In the genomic region with DNA sequence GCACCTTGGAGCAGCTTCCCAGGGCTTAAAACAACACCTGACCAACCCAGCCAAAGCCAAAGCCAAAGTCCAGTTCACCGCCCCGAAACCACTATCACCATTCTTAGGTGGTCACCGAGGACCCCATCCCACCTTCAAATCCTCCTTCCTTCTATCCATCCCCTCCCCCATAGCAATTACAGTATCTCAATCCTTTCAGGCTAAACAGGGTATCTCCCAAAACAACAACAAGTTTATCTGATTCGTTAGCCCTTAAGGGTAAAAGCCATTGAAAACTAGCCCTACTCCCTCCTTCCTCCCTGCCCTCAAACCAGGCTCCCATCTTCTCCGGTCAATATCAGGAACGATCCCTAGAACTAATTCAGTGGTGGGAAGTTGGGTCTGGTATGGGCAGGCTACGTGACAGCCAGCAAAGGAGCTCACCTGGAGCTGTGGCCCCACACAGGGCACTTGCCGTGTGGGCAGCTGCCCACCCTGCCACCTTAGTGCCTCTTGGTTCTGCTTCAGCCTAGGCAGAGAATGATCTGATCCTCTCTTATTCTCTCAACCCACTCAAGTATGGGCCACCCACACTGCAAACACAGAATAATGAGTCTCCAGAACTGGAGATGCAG, we compare ENCODE assay signal across 8 cellular contexts. TPM values are rescaled to one million over a fixed set of nuclear protein-coding genes. Genes with fewer than 3 reads are reported as not detected.
A peak's percentile ranks its signal among the peaks of the same experiment; 100 is the strongest.
DNase-seq lines count a peak whose midpoint lies in the region; ATAC-seq and TF ChIP-seq lines count a peak whose summit lies in the region.
"Had no signal": no experiment of that assay in that cellular context is flagged by ENCODE, and none has a peak within 500 bp of the region (broad histone marks: within the 10 kb centered on the region; RNA-seq: fewer than 3 reads in every experiment).

No MANE protein-coding gene starts in this region.

- in situ Hi-C loops in HAP-1 (cut with MboI; ENCODE audit: low sequenced_read_pairs) (no loop called here), astrocyte of the cerebellum (cut with HindIII; ENCODE audit: low sequenced_read_pairs) (no loop called here)

- H3K4me1 ChIP-seq in HAP-1 (peaks cover 30% of the 10 kb centered on the region), left lung (peaks cover 6 to 44% of the 10 kb centered on the region in 2 donors), testis (peaks cover 3% of the 10 kb centered on the region), spleen (peaks cover 10 to 61% (median 38%) of the 10 kb centered on the region in 6 donors)

- 77 to 79% methylated on average over 8 of the region's 8 CpGs for WGBS in testis, 2 donors
- WGBS in spleen, 5 donors = 79 to 94% (median 90%) methylated on average over 8 of the region's 8 CpGs

- no peaks in the 10 kb centered on the region for H3K27me3 ChIP-seq in HAP-1 (ENCODE audit: low read depth)
- H3K27me3 ChIP-seq in left lung = no peaks in the 10 kb centered on the region
- H3K27me3 ChIP-seq in testis = no peaks in the 10 kb centered on the region
- H3K27me3 ChIP-seq in spleen (replicated peaks in 1 of 7) = no peaks in the 10 kb centered on the region

- H3K36me3 ChIP-seq in HAP-1 (replicated peaks) (no peaks in the 10 kb centered on the region; the same call in 1 of the 2 replicates), left lung (peaks cover 0 to 10% of the 10 kb centered on the region in 2 donors), testis (ENCODE audit: low read depth, missing control alignments) (no peaks in the 10 kb centered on the region), spleen (peaks cover 0 to 7% (median 0%) of the 10 kb centered on the region in 6 donors)

- H3K27ac ChIP-seq in left lung = peak overlapping the region in 1 of 2 donors; percentile 82
- peak overlapping the region; percentile 60 to 66 for H3K27ac ChIP-seq in testis
- H3K27ac ChIP-seq in spleen = peak overlapping the region in 4 of 8 donors; percentile 9 to 88 (median 85)

- DNase-seq in HAP-1 (ENCODE audit: low spot score in 2 of 2) (no peak), astrocyte of the cerebellum (ENCODE audit: low read depth) (no peak), left lung (no peak), testis (no peak), T-helper 9 cell (no peak), SW 1271 (lab: John Stamatoyannopoulos, UW) (no peak), spleen (no peak)
- DNase-seq: NCI-H1105 treated with DMSO at 0.1 percent for 48 hours had no signal

- ATAC-seq in left lung = no peak

- intact Hi-C loops in left lung (cut with DNase I) (no loop called here), testis (cut with DNase I; ENCODE audit: low total_unique reads) (no loop called here), spleen (cut with DNase I; ENCODE audit: low total_unique reads) (no loop called here)

- no peaks in the 10 kb centered on the region for H3K9me3 ChIP-seq in HAP-1
- no peaks in the 10 kb centered on the region for H3K9me3 ChIP-seq in left lung
- H3K9me3 ChIP-seq in testis = no peaks in the 10 kb centered on the region
- no peaks in the 10 kb centered on the region for H3K9me3 ChIP-seq in spleen

- TF ChIP-seq CTCF in astrocyte of the cerebellum (IDR thresholded peaks at IDR 0.05; ENCODE audit: low read depth, low read length, missing control alignments) (no peak), left lung (IDR thresholded peaks at IDR 0.05) (no peak), testis (IDR thresholded peaks at IDR 0.05) (no peak), spleen (IDR thresholded peaks at IDR 0.05 in 8 of 11, conservative IDR thresholded peaks at IDR 0.05 in 3 of 11) (no peak)

- peak overlapping the region; percentile 48 for H3K4me3 ChIP-seq in HAP-1
- H3K4me3 ChIP-seq in astrocyte of the cerebellum (ENCODE audit: low read depth, low read length) = peak overlapping the region; percentile 70
- H3K4me3 ChIP-seq in left lung = peak overlapping the region; percentile 66 to 73
- peak overlapping the region in 1 of 2 donors; percentile 21 for H3K4me3 ChIP-seq in testis
- H3K4me3 ChIP-seq in spleen = peak overlapping the region in 4 of 8 donors; percentile 57 to 74 (median 63)

- no peak for TF ChIP-seq POLR2A in testis (IDR thresholded peaks at IDR 0.05)
- TF ChIP-seq POLR2A in spleen (IDR thresholded peaks at IDR 0.05) = no peak

RNA-seq across cellular contexts. Expression of gene ARHGAP18, which starts 2.0 kb away (rescaled TPM):
- total RNA-seq in left lung (10 to 100 TPM; 46.0 to 46.1 TPM), testis (10 to 100 TPM; 23.8 to 29.8 TPM), spleen (10 to 100 TPM; 13.0 to 18.7 (median 16.1) TPM)
- polyA plus RNA-seq in testis (ENCODE audit: insufficient read depth, low read depth, low replicate concordance) (15.8 TPM), spleen (1 to 10 TPM; 4.6 to 5.6 (median 5.0) TPM)
